ENCODE assay signal across 26 cellular contexts in the genomic region with DNA sequence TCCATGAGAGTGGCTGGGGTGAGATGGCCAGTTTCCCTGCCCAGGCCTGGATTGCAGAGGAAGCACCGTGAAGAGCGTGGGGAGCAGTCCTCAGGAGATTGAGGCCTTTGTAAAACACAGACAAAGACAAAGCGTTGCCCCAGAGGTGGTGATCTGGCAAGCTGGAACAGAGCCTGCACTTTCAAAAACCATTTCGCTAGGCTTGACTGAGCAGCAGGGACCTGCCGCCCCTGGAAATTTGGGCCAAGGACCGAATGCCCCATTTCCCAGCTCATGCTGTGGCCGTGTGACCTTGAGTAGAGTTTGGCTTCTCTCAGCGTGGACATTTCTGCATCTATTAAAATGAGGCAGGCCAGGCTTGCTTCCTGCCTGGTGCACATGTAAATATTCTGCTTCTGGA.
"Had no signal": no experiment of that assay in that cellular context is flagged by ENCODE, and none has a peak within 500 bp of the region (broad histone marks: within the 10 kb centered on the region; RNA-seq: fewer than 3 reads in every experiment).

No MANE protein-coding gene starts in this region.

- H3K4me3 Mint-ChIP-seq: immature natural killer cell; memory B cell; naive B cell; stimulated activated memory B cell treated with anti-CD40 and anti-IgM and Interleukin-4, amounts not matched to agents 10 μg/mL and 1 μg/mL and 100 μg/mL, for 72 hours; stimulated activated naive CD8-positive, alpha-beta T cell treated with anti-CD3 and anti-CD28 coated beads, Interleukin-15, Interleukin-2, amounts not matched to agents 100 ng/mL and 50 ng/mL, for 24 hours had no signal

- H3K27ac ChIP-seq: esophagus squamous epithelium, gastroesophageal sphincter, left ventricle myocardium inferior, lower lobe of right lung, pancreas, prostate gland, spleen, tibial nerve, upper lobe of right lung, vagina had no signal

- H3K4me3 ChIP-seq: esophagus squamous epithelium, gastroesophageal sphincter, left ventricle myocardium inferior, lower lobe of right lung, pancreas, prostate gland, spleen, tibial nerve, upper lobe of right lung, vagina had no signal

- H3K9me3 ChIP-seq: esophagus squamous epithelium, gastroesophageal sphincter, left ventricle myocardium inferior, lower lobe of right lung, pancreas, prostate gland, spleen, tibial nerve, upper lobe of right lung, vagina had no signal

- H3K36me3 ChIP-seq: esophagus squamous epithelium, gastroesophageal sphincter, left ventricle myocardium inferior, lower lobe of right lung, pancreas, prostate gland, spleen, tibial nerve, upper lobe of right lung, vagina had no signal

- DNase-seq: dermis blood vessel endothelial cell; esophagus squamous epithelium; foreskin fibroblast; glutamatergic neuron; immature natural killer cell; kidney; left cardiac atrium; left ventricle myocardium inferior; lower lobe of right lung; midbrain; naive B cell; occipital lobe; pancreas; spleen; stimulated activated CD4-positive, alpha-beta T cell treated with anti-CD3 and anti-CD28 coated beads, Interleukin-15, amount 100 ng/mL, for 24 hours; stimulated activated CD4-positive, alpha-beta T cell treated with anti-CD3 and anti-CD28 coated beads, Interleukin-1b, Interleukin-23, amount 100 ng/mL, for 48 hours; stimulated activated CD4-positive, alpha-beta T cell treated with anti-CD3 and anti-CD28 coated beads, Interleukin-4, amount 100 ng/mL, for 24 hours; upper lobe of right lung had no signal

- H3K27ac Mint-ChIP-seq: immature natural killer cell; memory B cell; naive B cell; stimulated activated memory B cell treated with anti-CD40 and anti-IgM and Interleukin-4, amounts not matched to agents 10 μg/mL and 1 μg/mL and 100 μg/mL, for 72 hours; stimulated activated naive CD8-positive, alpha-beta T cell treated with anti-CD3 and anti-CD28 coated beads, Interleukin-15, Interleukin-2, amounts not matched to agents 100 ng/mL and 50 ng/mL, for 24 hours had no signal

- H3K9me3 Mint-ChIP-seq: immature natural killer cell; memory B cell; stimulated activated memory B cell treated with anti-CD40 and anti-IgM and Interleukin-4, amounts not matched to agents 10 μg/mL and 1 μg/mL and 100 μg/mL, for 72 hours; stimulated activated naive CD8-positive, alpha-beta T cell treated with anti-CD3 and anti-CD28 coated beads, Interleukin-15, Interleukin-2, amounts not matched to agents 100 ng/mL and 50 ng/mL, for 24 hours had no signal

- H3K27me3 Mint-ChIP-seq: stimulated activated memory B cell treated with anti-CD40 and anti-IgM and Interleukin-4, amounts not matched to agents 10 μg/mL and 1 μg/mL and 100 μg/mL, for 72 hours; stimulated activated naive CD8-positive, alpha-beta T cell treated with anti-CD3 and anti-CD28 coated beads, Interleukin-15, Interleukin-2, amounts not matched to agents 100 ng/mL and 50 ng/mL, for 24 hours had no signal

- H3K27me3 ChIP-seq: esophagus squamous epithelium, gastroesophageal sphincter, pancreas, tibial nerve, upper lobe of right lung, vagina had no signal

- FAIRE-seq: kidney, pancreas had no signal

- H3K4me1 ChIP-seq: gastroesophageal sphincter, lower lobe of right lung, pancreas, prostate gland, spleen, upper lobe of right lung, vagina had no signal

- ATAC-seq: gastroesophageal sphincter; left cardiac atrium; lower lobe of right lung; pancreas; sciatic nerve; stimulated activated memory B cell treated with anti-CD40 and anti-IgM and Interleukin-4, amounts not matched to agents 10 μg/mL and 1 μg/mL and 100 μg/mL, for 72 hours; upper lobe of right lung had no signal

- H3K4me1 Mint-ChIP-seq: immature natural killer cell; naive B cell; stimulated activated memory B cell treated with anti-CD40 and anti-IgM and Interleukin-4, amounts not matched to agents 10 μg/mL and 1 μg/mL and 100 μg/mL, for 72 hours had no signal

- H3K36me3 Mint-ChIP-seq: immature natural killer cell; memory B cell; naive B cell; stimulated activated memory B cell treated with anti-CD40 and anti-IgM and Interleukin-4, amounts not matched to agents 10 μg/mL and 1 μg/mL and 100 μg/mL, for 72 hours had no signal
